17 cellular contexts compared by ENCODE assay signal in genomic region chr2:133821107-133821760, GRCh38.
DNase-seq lines count a peak whose midpoint lies in the region; TF ChIP-seq lines count a peak whose summit lies in the region.
"Had no signal": no experiment of that assay in that cellular context is flagged by ENCODE, and none has a peak within 500 bp of the region (broad histone marks: within the 10 kb centered on the region; RNA-seq: fewer than 3 reads in every experiment).

No MANE protein-coding gene starts in this region.

- DNase-seq in Ammon's horn (ENCODE audit: low spot score) (peak; percentile 31), RPMI7951 (ENCODE audit: low read depth) (peak; percentile 88), fibroblast of mammary gland (ENCODE audit: low read depth) (peak; percentile 72), osteocyte (ENCODE audit: extremely low spot score, unreplicated experiment) (no peak), NCI-H2196 treated with DMSO at 0.1 percent for 48 hours (lab: John Stamatoyannopoulos, UW; ENCODE audit: unreplicated experiment) (no peak), OCI-M1 (lab: John Stamatoyannopoulos, UW) (no peak), COLO668 (lab: John Stamatoyannopoulos, UW; ENCODE audit: unreplicated experiment) (no peak)
- DNase-seq in stimulated activated naive CD4-positive, alpha-beta T cell treated with Interleukin-2 at 50 U/mL for 16 hours (lab: John Stamatoyannopoulos, UW), result no peak
- DNase-seq: activated CD8-positive, alpha-beta memory T cell treated with anti-CD3 and anti-CD28 coated beads for 24 hours; activated effector memory CD4-positive, alpha-beta T cell treated with Interleukin-2 at 50 U/mL for 16 hours; dermis blood vessel endothelial cell; naive thymus-derived CD8-positive, alpha-beta T cell; NCI-H187; NCI-H510A treated with DMSO at 0.1 percent for 48 hours; T-cell had no signal

- peaks cover 53% of the 10 kb centered on the region for H3K4me1 Mint-ChIP-seq in osteocyte (ENCODE audit: unreplicated experiment)
- H3K4me1 Mint-ChIP-seq: naive thymus-derived CD8-positive, alpha-beta T cell; T-cell had no signal

- H3K4me3 Mint-ChIP-seq in osteocyte (ENCODE audit: unreplicated experiment), result no peak overlapping the region
- H3K4me3 Mint-ChIP-seq: naive thymus-derived CD8-positive, alpha-beta T cell; T-cell had no signal

- no peak overlapping the region for H3K4me3 ChIP-seq in fibroblast of mammary gland (ENCODE audit: control insufficient read depth, low read depth, low read length)
- H3K4me3 ChIP-seq: BLaER1 treated with 17β-estradiol and CSF1 and Interleukin-3, amounts not matched to agents 10 nM and 100 nM; vagina had no signal

- H3K27me3 Mint-ChIP-seq in osteocyte (ENCODE audit: unreplicated experiment), result no peaks in the 10 kb centered on the region

- H3K9me3 Mint-ChIP-seq in osteocyte (ENCODE audit: unreplicated experiment), result peaks cover 4% of the 10 kb centered on the region

- H3K36me3 Mint-ChIP-seq in osteocyte (ENCODE audit: unreplicated experiment), result no peaks in the 10 kb centered on the region
- H3K36me3 Mint-ChIP-seq: naive thymus-derived CD8-positive, alpha-beta T cell; T-cell had no signal

- TF ChIP-seq CTCF in fibroblast of mammary gland (conservative IDR thresholded peaks at IDR 0.05; ENCODE audit: control insufficient read depth, insufficient read depth, low read depth, low read length) (no peak), osteocyte (IDR thresholded peaks at IDR 0.05) (no peak)

- H3K27ac Mint-ChIP-seq in osteocyte (ENCODE audit: unreplicated experiment), result peak overlapping the region; percentile 66
- H3K27ac Mint-ChIP-seq: naive thymus-derived CD8-positive, alpha-beta T cell; T-cell had no signal

Comparison
In these comparisons a context has a peak if more than half of its experiments do, and no peak if none do; other contexts are left out.
1. DNase-seq: peak in Ammon's horn (single experiment), RPMI7951 (single experiment) and fibroblast of mammary gland (single experiment); none in osteocyte (single experiment), NCI-H2196 treated with DMSO at 0.1 percent for 48 hours (single experiment), OCI-M1 (single experiment), stimulated activated naive CD4-positive, alpha-beta T cell treated with Interleukin-2 at 50 U/mL for 16 hours (single experiment) and COLO668 (single experiment).